Comparison of ENCODE assay signal across 8 cellular contexts in genomic region chr6:14108571-14109410, GRCh38. TPM values are rescaled to one million over a fixed set of nuclear protein-coding genes. Genes with fewer than 3 reads are reported as not detected.
DNase-seq lines count a peak whose midpoint lies in the region; ATAC-seq and TF ChIP-seq lines count a peak whose summit lies in the region.

No MANE protein-coding gene starts in this region.

- H3K27me3 Mint-ChIP-seq in CD4-positive, alpha-beta T cell = peaks cover 6% of the 10 kb centered on the region

- peaks cover 4% of the 10 kb centered on the region for H3K9me3 Mint-ChIP-seq in CD4-positive, alpha-beta T cell

- peaks cover 21% of the 10 kb centered on the region for H3K4me1 Mint-ChIP-seq in CD4-positive, alpha-beta T cell (ENCODE audit: low read depth)

- in situ Hi-C loops in Panc1 (cut with HindIII; ENCODE audit: low pct_unique_long_range_greater_than_20kb, low sequenced_read_pairs) = no loop called here

- H3K36me3 Mint-ChIP-seq in CD4-positive, alpha-beta T cell (ENCODE audit: low read depth) = no peaks in the 10 kb centered on the region

- no TSS peak for BruUV-seq in Panc1 (replicated peaks; lab: Mats Ljungman, UMichigan)

- peaks cover 5% of the 10 kb centered on the region for H3K9me3 ChIP-seq in CD4-positive, alpha-beta T cell (ENCODE audit: control insufficient read depth, low read length)
- H3K9me3 ChIP-seq in Panc1 (ENCODE audit: control insufficient read depth, insufficient read depth, low read depth, low read length) = peaks cover 7% of the 10 kb centered on the region; the same call in 1 of the 2 replicates

- H3K27ac Mint-ChIP-seq in CD4-positive, alpha-beta T cell = no peak overlapping the region

- no peak overlapping the region for H3K27ac ChIP-seq in CD4-positive, alpha-beta T cell (ENCODE audit: low read depth, low read length)
- H3K27ac ChIP-seq in Panc1 (ENCODE audit: low read length) = no peak overlapping the region

- peak overlapping the region; percentile 46 for H3K4me3 Mint-ChIP-seq in CD4-positive, alpha-beta T cell

- H3K36me3 ChIP-seq in Panc1 (ENCODE audit: control insufficient read depth, insufficient read depth, low read length) (no peaks in the 10 kb centered on the region), H7 (replicated peaks; ENCODE audit: control insufficient read depth, insufficient read depth, low read length) (no peaks in the 10 kb centered on the region)

- H3K4me3 ChIP-seq in Panc1 (ENCODE audit: low read depth in 2 of 2, low read length in 2 of 2) (no peak overlapping the region), H7 (ENCODE audit: insufficient read depth, low read depth, low read length) (no peak overlapping the region)

- POLR2A ChIA-PET in CD4-positive, alpha-beta T cell (lab: Charles Lee) = no interaction called here
- POLR2A ChIA-PET in Panc1 (lab: Charles Lee) = no interaction called here

- ATAC-seq in CD4-positive, alpha-beta T cell (ENCODE audit: poor library complexity) = peak; percentile 77
- ATAC-seq in GM19025 (IDR thresholded peaks at IDR 0.05; ENCODE audit: low read depth, unreplicated experiment) (peak; percentile 59), HG03095 (IDR thresholded peaks at IDR 0.05; ENCODE audit: unreplicated experiment) (peak; percentile 61), Panc1 (0 out of 2 replicates have a peak, but pooled peaks have one; percentile 21)

- no peak for DNase-seq in CD4-positive, alpha-beta T cell
- DNase-seq in Panc1 (ENCODE audit: low read depth, low spot score) (no peak), germinal center (ENCODE audit: low spot score) (peak; percentile 86), H7 (no peak), NCI-H748 (lab: John Stamatoyannopoulos, UW; ENCODE audit: unreplicated experiment) (no peak)
- no peak for DNase-seq in NK-92 treated with Interleukin-12 subunit alpha and Interleukin-12 subunit beta, amount 100 ng/mL, for 24 hours (lab: John Stamatoyannopoulos, UW)

- no peak for TF ChIP-seq CTCF in CD4-positive, alpha-beta T cell (IDR thresholded peaks at IDR 0.05)
- no peak for TF ChIP-seq CTCF in Panc1 (IDR thresholded peaks at IDR 0.05)

- no peaks in the 10 kb centered on the region for H3K27me3 ChIP-seq in CD4-positive, alpha-beta T cell (ENCODE audit: control insufficient read depth, insufficient read depth, low read length)
- H3K27me3 ChIP-seq in Panc1 (ENCODE audit: control insufficient read depth, insufficient read depth, low read length) (peaks cover 2% of the 10 kb centered on the region; the same call in 1 of the 2 replicates), H7 (ENCODE audit: control insufficient read depth, insufficient read depth, low read length) (no peaks in the 10 kb centered on the region)

- CTCF ChIA-PET in CD4-positive, alpha-beta T cell (lab: Charles Lee) = interaction anchor here (1.3 kb wide), 1 partner anchor 18 kb away, joined by 3 read pairs; no protein-coding TSS in a partner anchor
- CTCF ChIA-PET in Panc1 (lab: Charles Lee) = no interaction called here

- H3K4me1 ChIP-seq in Panc1 (ENCODE audit: control insufficient read depth, insufficient read depth, low read length) = no peaks in the 10 kb centered on the region

- intact Hi-C loops in CD4-positive, alpha-beta T cell (cut with DNase I, micrococcal nuclease) = no loop called here
- intact Hi-C loops in Panc1 (cut with micrococcal nuclease; ENCODE audit: unreplicated experiment) = no loop called here

RNA-seq across cellular contexts. Expression of gene CD83, which starts 8.8 kb away (rescaled TPM):
- 10 to 100 TPM; 35.3 to 36.4 TPM for total RNA-seq in CD4-positive, alpha-beta T cell
- total RNA-seq in Panc1 (2021; ENCODE audit: unreplicated experiment) = 5.3 TPM
- 5.6 TPM for polyA plus RNA-seq in Panc1 (2012; ENCODE audit: insufficient read length)
- total RNA-seq in H7 (2014; rRNA removed; shearing (Covaris generic)) = 2.9 and 4.5 TPM in 2 replicates

Comparison
In these comparisons a context has a peak if more than half of its experiments do, and no peak if none do; other contexts are left out.
1. ATAC-seq: peak in every context shown above with its lines; median percentile 77 in CD4-positive, alpha-beta T cell; 61 in HG03095; 59 in GM19025; 21 in Panc1.